In the genomic region with DNA sequence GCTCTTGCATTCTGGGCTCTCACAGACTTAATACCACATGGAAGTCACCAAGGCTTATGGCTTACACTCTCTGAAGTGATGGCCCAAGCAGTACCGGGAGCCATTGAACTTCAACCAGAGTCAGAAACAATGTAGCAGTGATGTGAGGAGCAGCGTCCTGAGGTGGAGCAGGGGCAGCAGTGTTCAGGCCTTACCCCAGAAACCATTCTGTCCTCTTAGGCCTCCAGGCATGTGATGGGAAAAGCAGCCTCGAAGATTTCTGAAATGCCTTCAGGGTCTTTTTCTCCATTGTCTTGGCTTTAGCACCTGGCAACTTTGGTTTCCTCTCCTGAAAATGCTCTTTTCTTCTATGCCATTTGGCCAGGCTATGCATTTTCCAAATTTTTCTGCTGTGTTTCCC, we compare ENCODE assay signal across 10 cellular contexts. TPM values are rescaled to one million over a fixed set of nuclear protein-coding genes. Genes with fewer than 3 reads are reported as not detected.
"Had no signal": no experiment of that assay in that cellular context is flagged by ENCODE, and none has a peak within 500 bp of the region (broad histone marks: within the 10 kb centered on the region; RNA-seq: fewer than 3 reads in every experiment).

No MANE protein-coding gene starts in this region.

- H3K4me3 Mint-ChIP-seq: GM23338, H9, HFFc6, IgD-negative memory B cell had no signal

- H3K9me3 Mint-ChIP-seq: HFFc6 had no signal

- FAIRE-seq: H1, H54, HepG2 had no signal

- H2AFZ ChIP-seq: GM23338 had no signal

- H3K4me1 Mint-ChIP-seq: GM23338, H9, IgD-negative memory B cell had no signal

- H3K27ac Mint-ChIP-seq: GM23338, HFFc6 had no signal

- H3K4me3 ChIP-seq: GM23338 had no signal

- DNase-seq: H9, HCEC 1CT, HFFc6, KG1 had no signal

- H3K4me2 ChIP-seq: GM23338 had no signal

- ATAC-seq: GM23338, HepG2 had no signal

RNA-seq across cellular contexts. Expression of a gene that starts 27.1 kb away (rescaled TPM):
- total RNA-seq: HepG2, HT-29 had no signal
